In genomic region chr11:78941226-78941851, GRCh38 we compare ENCODE assay signal across 16 cellular contexts.
A peak's percentile ranks its signal among the peaks of the same experiment; 100 is the strongest.
DNase-seq lines count a peak whose midpoint lies in the region; ATAC-seq and TF ChIP-seq lines count a peak whose summit lies in the region.
"Had no signal": no experiment of that assay in that cellular context is flagged by ENCODE, and none has a peak within 500 bp of the region (broad histone marks: within the 10 kb centered on the region; RNA-seq: fewer than 3 reads in every experiment).

No MANE protein-coding gene starts in this region.

- TF ChIP-seq CTCF in SK-N-SH (IDR thresholded peaks at IDR 0.05) (no peak), hepatocyte (IDR thresholded peaks at IDR 0.05; ENCODE audit: poor library complexity) (no peak), upper lobe of left lung (IDR thresholded peaks at IDR 0.05) (no peak)

- no peaks in the 10 kb centered on the region for H3K9me3 ChIP-seq in SK-N-SH
- no peaks in the 10 kb centered on the region for H3K9me3 ChIP-seq in hepatocyte (ENCODE audit: low read depth)
- no peaks in the 10 kb centered on the region for H3K9me3 ChIP-seq in upper lobe of left lung

- no peak overlapping the region for H3K4me3 ChIP-seq in SK-N-SH (ENCODE audit: low read depth in 2 of 2, low read length in 1 of 2)
- H3K4me3 ChIP-seq in hepatocyte, result no peak overlapping the region
- no peak overlapping the region for H3K4me3 ChIP-seq in upper lobe of left lung
- H3K4me3 ChIP-seq: dorsolateral prefrontal cortex, left ventricle myocardium inferior had no signal

- no peak for TF ChIP-seq EP300 in SK-N-SH (IDR thresholded peaks at IDR 0.05; ENCODE audit: borderline replicate concordance in 1 of 2, low read depth in 1 of 2, low read length in 1 of 2)
- no peak for TF ChIP-seq EP300 in upper lobe of left lung (IDR thresholded peaks at IDR 0.05)

- TF ChIP-seq RAD21 in SK-N-SH (IDR thresholded peaks at IDR 0.05; ENCODE audit: low read length), result no peak

- WGBS in SK-N-SH (ENCODE audit: low lambda C conversion rate), result 95% methylated on average over 7 of the region's 10 CpGs
- 60% methylated on average over 7 of the region's 10 CpGs for WGBS in hepatocyte (ENCODE audit: low lambda C conversion rate, missing lambda C conversion rate)
- WGBS in upper lobe of left lung, 2 donors, result 74 to 75% methylated on average over 3 to 10 of the region's 10 CpGs

- no peak for DNase-seq in SK-N-SH
- peak; percentile 16 for DNase-seq in NCI-H2196 (lab: John Stamatoyannopoulos, UW; ENCODE audit: unreplicated experiment)
- peak; percentile 17 for DNase-seq in hepatocyte (ENCODE audit: low spot score)
- DNase-seq in upper lobe of left lung, result peak in 1 of 2 donors; percentile 87
- DNase-seq in activated effector memory CD4-positive, alpha-beta T cell treated with anti-CD3 and anti-CD28 coated beads, Interleukin-2, amount 50 U/mL, for 16 hours, result no peak
- no peak for DNase-seq in activated CD4-positive, alpha-beta T cell treated with anti-CD3 and anti-CD28 coated beads for 48 hours
- DNase-seq: activated CD4-positive, CD25-positive, alpha-beta regulatory T cell treated with anti-CD3 and anti-CD28 coated beads, Interleukin-2, amount 50 U/mL, for 72 hours; activated CD8-positive, alpha-beta memory T cell treated with anti-CD3 and anti-CD28 coated beads, Interleukin-2, amount 50 U/mL, for 4 hours; activated naive CD4-positive, alpha-beta T cell treated with anti-CD3 and anti-CD28 coated beads for 36 hours; dorsolateral prefrontal cortex; left ventricle myocardium inferior; naive thymus-derived CD8-positive, alpha-beta T cell; stimulated activated CD8-positive, alpha-beta memory T cell treated with anti-CD3 and anti-CD28 coated beads, Interleukin-4, amount 100 ng/mL, for 48 hours; T-helper 2 cell had no signal

- no peaks in the 10 kb centered on the region for H3K9me2 ChIP-seq in SK-N-SH
- H3K9me2 ChIP-seq in hepatocyte (replicated peaks; ENCODE audit: insufficient read depth), result no peaks in the 10 kb centered on the region

- POLR2A ChIA-PET in SK-N-SH (lab: Yijun Ruan, JAX), result interaction anchor here (1.6 kb wide), 1 partner anchor 40 kb away, joined by 5 read pairs; no protein-coding TSS in a partner anchor

- H3K27ac ChIP-seq in SK-N-SH (ENCODE audit: low read depth in 2 of 2, low read length in 1 of 2) (peak overlapping the region in 1 of 2 experiments; percentile 44; a peak in 1 of 4 replicates), hepatocyte (no peak overlapping the region), upper lobe of left lung (no peak overlapping the region)
- H3K27ac ChIP-seq: dorsolateral prefrontal cortex, left ventricle myocardium inferior had no signal

- ATAC-seq in SK-N-SH treated with all-trans-retinoic acid at 6 μM for 48 hours (0 out of 3 replicates have a peak, but pooled peaks have one; percentile 28), upper lobe of left lung (ENCODE audit: low FRiP score in 2 of 2) (peak; percentile 16 to 51), GM18517 (IDR thresholded peaks at IDR 0.05; ENCODE audit: unreplicated experiment) (no peak)
- ATAC-seq: naive thymus-derived CD8-positive, alpha-beta T cell had no signal

- CTCF ChIA-PET in SK-N-SH (lab: Yijun Ruan, JAX), result interaction anchor here (1.1 to 2.7 kb wide), 4 partner anchors 8 to 459 kb away, joined by 3 to 8 read pairs (median 4); no protein-coding TSS in a partner anchor

- no peak for TF ChIP-seq POLR2A in upper lobe of left lung (IDR thresholded peaks at IDR 0.05)

- H2AFZ ChIP-seq in SK-N-SH (ENCODE audit: low read depth), result no peak overlapping the region
- no peak overlapping the region for H2AFZ ChIP-seq in hepatocyte

- H3K79me2 ChIP-seq in SK-N-SH (ENCODE audit: insufficient read depth) (no peaks in the 10 kb centered on the region), hepatocyte (peaks cover 3% of the 10 kb centered on the region)

- no peaks in the 10 kb centered on the region for H3K27me3 ChIP-seq in SK-N-SH (ENCODE audit: insufficient read depth)
- H3K27me3 ChIP-seq in hepatocyte, result no peaks in the 10 kb centered on the region
- no peaks in the 10 kb centered on the region for H3K27me3 ChIP-seq in upper lobe of left lung
- H3K27me3 ChIP-seq: dorsolateral prefrontal cortex had no signal

- no peak overlapping the region for H3K4me2 ChIP-seq in SK-N-SH
- H3K4me2 ChIP-seq in hepatocyte, result no peak overlapping the region

- H3K4me1 ChIP-seq in SK-N-SH (ENCODE audit: control insufficient read depth in 1 of 2, insufficient read depth in 2 of 2, low read depth in 1 of 2, low read length in 1 of 2) (peaks cover 0 to 47% of the 10 kb centered on the region in 2 experiments; a peak in 2 of 4 replicates), hepatocyte (ENCODE audit: insufficient read depth) (peaks cover 21% of the 10 kb centered on the region), upper lobe of left lung (no peaks in the 10 kb centered on the region)
- H3K4me1 ChIP-seq: left ventricle myocardium inferior had no signal

- H4K20me1 ChIP-seq in SK-N-SH (ENCODE audit: insufficient read depth), result no peaks in the 10 kb centered on the region
- H4K20me1 ChIP-seq in hepatocyte (ENCODE audit: insufficient read depth, poor library complexity, severe bottlenecking), result no peaks in the 10 kb centered on the region

- H3F3A ChIP-seq in SK-N-SH (replicated peaks; ENCODE audit: insufficient read depth), result no peaks in the 10 kb centered on the region

- no peak overlapping the region for H3K9ac ChIP-seq in SK-N-SH

- peaks cover 0 to 2% of the 10 kb centered on the region in 2 experiments for H3K36me3 ChIP-seq in SK-N-SH (replicated peaks in 1 of 2; ENCODE audit: control insufficient read depth in 1 of 2, insufficient read depth in 2 of 2, low read length in 1 of 2)
- no peaks in the 10 kb centered on the region for H3K36me3 ChIP-seq in hepatocyte (replicated peaks; ENCODE audit: insufficient read depth, low read depth)
- H3K36me3 ChIP-seq in upper lobe of left lung, result no peaks in the 10 kb centered on the region
- H3K36me3 ChIP-seq: left ventricle myocardium inferior had no signal

TF ChIP-seq in SK-N-SH treated with all-trans-retinoic acid at 6 μM for 48 hours, 23 proteins besides CTCF, POLR2A, EP300 and RAD21 (continues in another document):
- TF ChIP-seq POU6F1 (CRISPR knock-in tag; IDR thresholded peaks at IDR 0.05; ENCODE audit: borderline replicate concordance, low read depth) (no peak), ZFP30 (CRISPR knock-in tag; IDR thresholded peaks at IDR 0.05) (no peak), SNAI2 (CRISPR knock-in tag; IDR thresholded peaks at IDR 0.05) (no peak), ZNF70 (CRISPR knock-in tag; IDR thresholded peaks at IDR 0.05) (no peak), ESRRG (CRISPR knock-in tag; IDR thresholded peaks at IDR 0.05) (no peak), TOX (CRISPR knock-in tag; IDR thresholded peaks at IDR 0.05; ENCODE audit: borderline replicate concordance) (no peak), GLIS3 (CRISPR knock-in tag; IDR thresholded peaks at IDR 0.05) (no peak), ZC3H10 (CRISPR knock-in tag; IDR thresholded peaks at IDR 0.05) (no peak), BACH2 (CRISPR knock-in tag; IDR thresholded peaks at IDR 0.05; ENCODE audit: borderline replicate concordance) (no peak)

TF ChIP-seq in SK-N-SH, 30 proteins besides CTCF, POLR2A, EP300 and RAD21:
- no peak for TF ChIP-seq TAF1 (IDR thresholded peaks at IDR 0.05; ENCODE audit: borderline replicate concordance, low read depth, low read length)
- no peak for TF ChIP-seq ZBTB33 (IDR thresholded peaks at IDR 0.05; ENCODE audit: borderline replicate concordance, low read depth)
- no peak for TF ChIP-seq SMC3 (IDR thresholded peaks at IDR 0.05; ENCODE audit: low read depth, low read length)
- TF ChIP-seq TEAD4 (IDR thresholded peaks at IDR 0.05; ENCODE audit: borderline replicate concordance, insufficient read depth), result no peak
- no peak for TF ChIP-seq POLR2AphosphoS5 (IDR thresholded peaks at IDR 0.05; ENCODE audit: low read depth, low read length)

Comparison
In these comparisons a context has a peak if more than half of its experiments do, and no peak if none do; other contexts are left out.
1. DNase-seq: peak in NCI-H2196 (single experiment) and hepatocyte (single experiment); none in SK-N-SH (single experiment), activated effector memory CD4-positive, alpha-beta T cell treated with anti-CD3 and anti-CD28 coated beads, Interleukin-2, amount 50 U/mL, for 16 hours (single experiment) and activated CD4-positive, alpha-beta T cell treated with anti-CD3 and anti-CD28 coated beads for 48 hours (single experiment).